Comparison of ENCODE assay signal across 1 cellular context in the genomic region with DNA sequence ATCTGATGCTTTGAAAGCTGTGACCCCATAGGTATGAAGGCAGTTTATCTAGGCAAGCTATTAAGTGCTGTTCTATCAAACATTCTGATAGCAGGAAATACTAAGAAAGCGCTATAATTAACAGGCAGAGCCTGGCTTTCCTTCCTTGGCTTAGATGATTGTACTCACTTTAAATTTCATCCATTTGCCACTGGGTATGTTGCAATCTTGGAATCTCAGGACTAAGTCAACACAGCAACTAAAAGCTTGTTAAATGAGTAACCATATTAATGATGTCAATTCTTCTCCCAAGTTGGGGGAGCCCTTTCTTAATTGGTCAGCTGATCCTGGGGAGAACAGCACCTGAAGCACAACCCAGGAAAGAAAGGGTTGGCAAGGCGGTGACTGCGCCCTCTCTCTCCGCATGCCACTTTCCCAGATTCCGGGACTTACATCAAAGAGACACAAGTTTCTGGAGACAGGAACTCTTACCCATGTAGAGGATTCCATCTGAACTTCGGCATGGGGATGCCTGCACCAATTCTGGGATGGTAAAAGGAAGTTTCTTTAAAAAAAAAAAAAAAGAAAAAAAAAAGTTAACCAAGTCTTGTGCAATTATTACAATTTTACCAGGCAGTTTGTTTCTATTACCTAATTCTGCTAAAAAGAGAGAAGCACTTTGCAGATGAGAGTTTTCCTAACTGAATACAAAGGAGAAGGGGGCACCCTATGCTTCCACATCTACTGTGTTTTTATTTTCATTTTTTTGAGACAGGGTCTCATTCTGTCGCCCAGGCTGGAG.
TF ChIP-seq lines count a peak whose summit lies in the region.

No MANE protein-coding gene starts in this region.

TF ChIP-seq in HepG2, 621 proteins besides CTCF, POLR2A, EP300 and RAD21 (continued from another document and continues in another):
- TF ChIP-seq, protein P1, sequence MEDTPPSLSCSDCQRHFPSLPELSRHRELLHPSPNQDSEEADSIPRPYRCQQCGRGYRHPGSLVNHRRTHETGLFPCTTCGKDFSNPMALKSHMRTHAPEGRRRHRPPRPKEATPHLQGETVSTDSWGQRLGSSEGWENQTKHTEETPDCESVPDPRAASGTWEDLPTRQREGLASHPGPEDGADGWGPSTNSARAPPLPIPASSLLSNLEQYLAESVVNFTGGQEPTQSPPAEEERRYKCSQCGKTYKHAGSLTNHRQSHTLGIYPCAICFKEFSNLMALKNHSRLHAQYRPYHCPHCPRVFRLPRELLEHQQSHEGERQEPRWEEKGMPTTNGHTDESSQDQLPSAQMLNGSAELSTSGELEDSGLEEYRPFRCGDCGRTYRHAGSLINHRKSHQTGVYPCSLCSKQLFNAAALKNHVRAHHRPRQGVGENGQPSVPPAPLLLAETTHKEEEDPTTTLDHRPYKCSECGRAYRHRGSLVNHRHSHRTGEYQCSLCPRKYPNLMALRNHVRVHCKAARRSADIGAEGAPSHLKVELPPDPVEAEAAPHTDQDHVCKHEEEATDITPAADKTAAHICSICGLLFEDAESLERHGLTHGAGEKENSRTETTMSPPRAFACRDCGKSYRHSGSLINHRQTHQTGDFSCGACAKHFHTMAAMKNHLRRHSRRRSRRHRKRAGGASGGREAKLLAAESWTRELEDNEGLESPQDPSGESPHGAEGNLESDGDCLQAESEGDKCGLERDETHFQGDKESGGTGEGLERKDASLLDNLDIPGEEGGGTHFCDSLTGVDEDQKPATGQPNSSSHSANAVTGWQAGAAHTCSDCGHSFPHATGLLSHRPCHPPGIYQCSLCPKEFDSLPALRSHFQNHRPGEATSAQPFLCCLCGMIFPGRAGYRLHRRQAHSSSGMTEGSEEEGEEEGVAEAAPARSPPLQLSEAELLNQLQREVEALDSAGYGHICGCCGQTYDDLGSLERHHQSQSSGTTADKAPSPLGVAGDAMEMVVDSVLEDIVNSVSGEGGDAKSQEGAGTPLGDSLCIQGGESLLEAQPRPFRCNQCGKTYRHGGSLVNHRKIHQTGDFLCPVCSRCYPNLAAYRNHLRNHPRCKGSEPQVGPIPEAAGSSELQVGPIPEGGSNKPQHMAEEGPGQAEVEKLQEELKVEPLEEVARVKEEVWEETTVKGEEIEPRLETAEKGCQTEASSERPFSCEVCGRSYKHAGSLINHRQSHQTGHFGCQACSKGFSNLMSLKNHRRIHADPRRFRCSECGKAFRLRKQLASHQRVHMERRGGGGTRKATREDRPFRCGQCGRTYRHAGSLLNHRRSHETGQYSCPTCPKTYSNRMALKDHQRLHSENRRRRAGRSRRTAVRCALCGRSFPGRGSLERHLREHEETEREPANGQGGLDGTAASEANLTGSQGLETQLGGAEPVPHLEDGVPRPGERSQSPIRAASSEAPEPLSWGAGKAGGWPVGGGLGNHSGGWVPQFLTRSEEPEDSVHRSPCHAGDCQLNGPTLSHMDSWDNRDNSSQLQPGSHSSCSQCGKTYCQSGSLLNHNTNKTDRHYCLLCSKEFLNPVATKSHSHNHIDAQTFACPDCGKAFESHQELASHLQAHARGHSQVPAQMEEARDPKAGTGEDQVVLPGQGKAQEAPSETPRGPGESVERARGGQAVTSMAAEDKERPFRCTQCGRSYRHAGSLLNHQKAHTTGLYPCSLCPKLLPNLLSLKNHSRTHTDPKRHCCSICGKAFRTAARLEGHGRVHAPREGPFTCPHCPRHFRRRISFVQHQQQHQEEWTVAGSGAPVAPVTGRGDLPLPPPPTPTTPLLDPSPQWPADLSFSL (CRISPR knock-in tag; IDR thresholded peaks at IDR 0.05): no peak
- peak; percentile 76 for TF ChIP-seq BCL6 (CRISPR knock-in tag; IDR thresholded peaks at IDR 0.05)
- TF ChIP-seq, protein P2, sequence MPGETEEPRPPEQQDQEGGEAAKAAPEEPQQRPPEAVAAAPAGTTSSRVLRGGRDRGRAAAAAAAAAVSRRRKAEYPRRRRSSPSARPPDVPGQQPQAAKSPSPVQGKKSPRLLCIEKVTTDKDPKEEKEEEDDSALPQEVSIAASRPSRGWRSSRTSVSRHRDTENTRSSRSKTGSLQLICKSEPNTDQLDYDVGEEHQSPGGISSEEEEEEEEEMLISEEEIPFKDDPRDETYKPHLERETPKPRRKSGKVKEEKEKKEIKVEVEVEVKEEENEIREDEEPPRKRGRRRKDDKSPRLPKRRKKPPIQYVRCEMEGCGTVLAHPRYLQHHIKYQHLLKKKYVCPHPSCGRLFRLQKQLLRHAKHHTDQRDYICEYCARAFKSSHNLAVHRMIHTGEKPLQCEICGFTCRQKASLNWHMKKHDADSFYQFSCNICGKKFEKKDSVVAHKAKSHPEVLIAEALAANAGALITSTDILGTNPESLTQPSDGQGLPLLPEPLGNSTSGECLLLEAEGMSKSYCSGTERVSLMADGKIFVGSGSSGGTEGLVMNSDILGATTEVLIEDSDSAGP (CRISPR knock-in tag; IDR thresholded peaks at IDR 0.05; ENCODE audit: borderline replicate concordance): no peak; the same call in 1 of the 2 replicates
- 0 out of 2 replicates have a peak, but pooled peaks have one; percentile 22 for TF ChIP-seq ZFP90 (CRISPR knock-in tag; IDR thresholded peaks at IDR 0.05; ENCODE audit: borderline replicate concordance)
- TF ChIP-seq FOXK1 (CRISPR knock-in tag; IDR thresholded peaks at IDR 0.05; ENCODE audit: borderline replicate concordance, low read depth): peak; percentile 17; the same call in 1 of the 2 replicates
- TF ChIP-seq ZFY (CRISPR knock-in tag; IDR thresholded peaks at IDR 0.05): no peak
- no peak for TF ChIP-seq HNRNPUL1 (IDR thresholded peaks at IDR 0.05; ENCODE audit: low read depth, low read length)
- no peak for TF ChIP-seq ZNF496 (CRISPR knock-in tag; IDR thresholded peaks at IDR 0.05; ENCODE audit: insufficient replicate concordance)
- TF ChIP-seq ZNF367 (CRISPR knock-in tag; IDR thresholded peaks at IDR 0.05; ENCODE audit: borderline replicate concordance): no peak
- no peak for TF ChIP-seq SALL2 (CRISPR knock-in tag; IDR thresholded peaks at IDR 0.05)
- no peak for TF ChIP-seq ZC3H13 (CRISPR knock-in tag; IDR thresholded peaks at IDR 0.05)
- TF ChIP-seq, protein P3, sequence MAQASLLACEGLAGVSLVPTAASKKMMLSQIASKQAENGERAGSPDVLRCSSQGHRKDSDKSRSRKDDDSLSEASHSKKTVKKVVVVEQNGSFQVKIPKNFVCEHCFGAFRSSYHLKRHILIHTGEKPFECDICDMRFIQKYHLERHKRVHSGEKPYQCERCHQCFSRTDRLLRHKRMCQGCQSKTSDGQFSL (CRISPR knock-in tag; IDR thresholded peaks at IDR 0.05): no peak
- TF ChIP-seq MBD4 (IDR thresholded peaks at IDR 0.05; ENCODE audit: borderline replicate concordance, low read length): no peak
- TF ChIP-seq, protein P4, sequence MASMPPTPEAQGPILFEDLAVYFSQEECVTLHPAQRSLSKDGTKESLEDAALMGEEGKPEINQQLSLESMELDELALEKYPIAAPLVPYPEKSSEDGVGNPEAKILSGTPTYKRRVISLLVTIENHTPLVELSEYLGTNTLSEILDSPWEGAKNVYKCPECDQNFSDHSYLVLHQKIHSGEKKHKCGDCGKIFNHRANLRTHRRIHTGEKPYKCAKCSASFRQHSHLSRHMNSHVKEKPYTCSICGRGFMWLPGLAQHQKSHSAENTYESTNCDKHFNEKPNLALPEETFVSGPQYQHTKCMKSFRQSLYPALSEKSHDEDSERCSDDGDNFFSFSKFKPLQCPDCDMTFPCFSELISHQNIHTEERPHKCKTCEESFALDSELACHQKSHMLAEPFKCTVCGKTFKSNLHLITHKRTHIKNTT (CRISPR knock-in tag; IDR thresholded peaks at IDR 0.05): no peak
- no peak; the same call in 1 of the 2 replicates for TF ChIP-seq ZKSCAN8 (CRISPR knock-in tag; IDR thresholded peaks at IDR 0.05; ENCODE audit: borderline replicate concordance)
- TF ChIP-seq, protein P5, sequence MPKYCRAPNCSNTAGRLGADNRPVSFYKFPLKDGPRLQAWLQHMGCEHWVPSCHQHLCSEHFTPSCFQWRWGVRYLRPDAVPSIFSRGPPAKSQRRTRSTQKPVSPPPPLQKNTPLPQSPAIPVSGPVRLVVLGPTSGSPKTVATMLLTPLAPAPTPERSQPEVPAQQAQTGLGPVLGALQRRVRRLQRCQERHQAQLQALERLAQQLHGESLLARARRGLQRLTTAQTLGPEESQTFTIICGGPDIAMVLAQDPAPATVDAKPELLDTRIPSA (CRISPR knock-in tag; IDR thresholded peaks at IDR 0.05; ENCODE audit: borderline replicate concordance): no peak
- peak; percentile 83 for TF ChIP-seq MED1 (CRISPR knock-in tag; IDR thresholded peaks at IDR 0.05)
- peak; percentile 68; the same call in 1 of the 2 replicates for TF ChIP-seq SMAD3 (CRISPR knock-in tag; IDR thresholded peaks at IDR 0.05)
- TF ChIP-seq, protein P6, sequence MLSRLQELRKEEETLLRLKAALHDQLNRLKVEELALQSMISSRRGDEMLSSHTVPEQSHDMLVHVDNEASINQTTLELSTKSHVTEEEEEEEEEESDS (CRISPR knock-in tag; IDR thresholded peaks at IDR 0.05; ENCODE audit: borderline replicate concordance): no peak
- 0 out of 2 replicates have a peak, but pooled peaks have one; percentile 84 for TF ChIP-seq ZSCAN29 (CRISPR knock-in tag; conservative IDR thresholded peaks at IDR 0.05)
- no peak for TF ChIP-seq ZMYM4 (CRISPR knock-in tag; IDR thresholded peaks at IDR 0.05)
- no peak for TF ChIP-seq ZNF10 (CRISPR knock-in tag; IDR thresholded peaks at IDR 0.05; ENCODE audit: borderline replicate concordance, low read depth)
- TF ChIP-seq, protein P7, sequence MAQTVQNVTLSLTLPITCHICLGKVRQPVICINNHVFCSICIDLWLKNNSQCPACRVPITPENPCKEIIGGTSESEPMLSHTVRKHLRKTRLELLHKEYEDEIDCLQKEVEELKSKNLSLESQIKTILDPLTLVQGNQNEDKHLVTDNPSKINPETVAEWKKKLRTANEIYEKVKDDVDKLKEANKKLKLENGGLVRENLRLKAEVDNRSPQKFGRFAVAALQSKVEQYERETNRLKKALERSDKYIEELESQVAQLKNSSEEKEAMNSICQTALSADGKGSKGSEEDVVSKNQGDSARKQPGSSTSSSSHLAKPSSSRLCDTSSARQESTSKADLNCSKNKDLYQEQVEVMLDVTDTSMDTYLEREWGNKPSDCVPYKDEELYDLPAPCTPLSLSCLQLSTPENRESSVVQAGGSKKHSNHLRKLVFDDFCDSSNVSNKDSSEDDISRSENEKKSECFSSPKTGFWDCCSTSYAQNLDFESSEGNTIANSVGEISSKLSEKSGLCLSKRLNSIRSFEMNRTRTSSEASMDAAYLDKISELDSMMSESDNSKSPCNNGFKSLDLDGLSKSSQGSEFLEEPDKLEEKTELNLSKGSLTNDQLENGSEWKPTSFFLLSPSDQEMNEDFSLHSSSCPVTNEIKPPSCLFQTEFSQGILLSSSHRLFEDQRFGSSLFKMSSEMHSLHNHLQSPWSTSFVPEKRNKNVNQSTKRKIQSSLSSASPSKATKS (CRISPR knock-in tag; IDR thresholded peaks at IDR 0.05): no peak
- TF ChIP-seq ZNF136 (CRISPR knock-in tag; IDR thresholded peaks at IDR 0.05; ENCODE audit: low read depth): no peak
- no peak for TF ChIP-seq ZNF775 (CRISPR knock-in tag; IDR thresholded peaks at IDR 0.05; ENCODE audit: borderline replicate concordance)
- TF ChIP-seq RFX3 (CRISPR knock-in tag; IDR thresholded peaks at IDR 0.05): no peak
- no peak for TF ChIP-seq NFE2L2 (IDR thresholded peaks at IDR 0.05; ENCODE audit: low read length)
- TF ChIP-seq MEIS2 (CRISPR knock-in tag; IDR thresholded peaks at IDR 0.05): no peak
- no peak for TF ChIP-seq ARID2 (CRISPR knock-in tag; IDR thresholded peaks at IDR 0.05; ENCODE audit: borderline replicate concordance)
- 0 out of 2 replicates have a peak, but pooled peaks have one; percentile 25 for TF ChIP-seq DMAP1 (CRISPR knock-in tag; IDR thresholded peaks at IDR 0.05)
- TF ChIP-seq ISL2 (CRISPR knock-in tag; IDR thresholded peaks at IDR 0.05): peak; percentile 84
- TF ChIP-seq, protein P8, sequence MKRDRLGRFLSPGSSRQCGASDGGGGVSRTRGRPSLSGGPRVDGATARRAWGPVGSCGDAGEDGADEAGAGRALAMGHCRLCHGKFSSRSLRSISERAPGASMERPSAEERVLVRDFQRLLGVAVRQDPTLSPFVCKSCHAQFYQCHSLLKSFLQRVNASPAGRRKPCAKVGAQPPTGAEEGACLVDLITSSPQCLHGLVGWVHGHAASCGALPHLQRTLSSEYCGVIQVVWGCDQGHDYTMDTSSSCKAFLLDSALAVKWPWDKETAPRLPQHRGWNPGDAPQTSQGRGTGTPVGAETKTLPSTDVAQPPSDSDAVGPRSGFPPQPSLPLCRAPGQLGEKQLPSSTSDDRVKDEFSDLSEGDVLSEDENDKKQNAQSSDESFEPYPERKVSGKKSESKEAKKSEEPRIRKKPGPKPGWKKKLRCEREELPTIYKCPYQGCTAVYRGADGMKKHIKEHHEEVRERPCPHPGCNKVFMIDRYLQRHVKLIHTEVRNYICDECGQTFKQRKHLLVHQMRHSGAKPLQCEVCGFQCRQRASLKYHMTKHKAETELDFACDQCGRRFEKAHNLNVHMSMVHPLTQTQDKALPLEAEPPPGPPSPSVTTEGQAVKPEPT (CRISPR knock-in tag; IDR thresholded peaks at IDR 0.05; ENCODE audit: low read depth): no peak
- TF ChIP-seq ZNF484 (CRISPR knock-in tag; IDR thresholded peaks at IDR 0.05; ENCODE audit: borderline replicate concordance, low read depth): no peak
- no peak for TF ChIP-seq TOPORS (CRISPR knock-in tag; IDR thresholded peaks at IDR 0.05)
- TF ChIP-seq, protein P9, sequence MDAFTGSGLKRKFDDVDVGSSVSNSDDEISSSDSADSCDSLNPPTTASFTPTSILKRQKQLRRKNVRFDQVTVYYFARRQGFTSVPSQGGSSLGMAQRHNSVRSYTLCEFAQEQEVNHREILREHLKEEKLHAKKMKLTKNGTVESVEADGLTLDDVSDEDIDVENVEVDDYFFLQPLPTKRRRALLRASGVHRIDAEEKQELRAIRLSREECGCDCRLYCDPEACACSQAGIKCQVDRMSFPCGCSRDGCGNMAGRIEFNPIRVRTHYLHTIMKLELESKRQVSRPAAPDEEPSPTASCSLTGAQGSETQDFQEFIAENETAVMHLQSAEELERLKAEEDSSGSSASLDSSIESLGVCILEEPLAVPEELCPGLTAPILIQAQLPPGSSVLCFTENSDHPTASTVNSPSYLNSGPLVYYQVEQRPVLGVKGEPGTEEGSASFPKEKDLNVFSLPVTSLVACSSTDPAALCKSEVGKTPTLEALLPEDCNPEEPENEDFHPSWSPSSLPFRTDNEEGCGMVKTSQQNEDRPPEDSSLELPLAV (CRISPR knock-in tag; conservative IDR thresholded peaks at IDR 0.05; ENCODE audit: low read depth): no peak
- TF ChIP-seq TBX2 (CRISPR knock-in tag; IDR thresholded peaks at IDR 0.05; ENCODE audit: borderline replicate concordance): peak; percentile 90
- no peak for TF ChIP-seq POLR2AphosphoS5 (IDR thresholded peaks at IDR 0.05; ENCODE audit: low read depth, low read length)
- TF ChIP-seq PHF21A (CRISPR knock-in tag; IDR thresholded peaks at IDR 0.05): peak; percentile 69
- no peak for TF ChIP-seq JUNB (CRISPR knock-in tag; IDR thresholded peaks at IDR 0.05; ENCODE audit: borderline replicate concordance)
- TF ChIP-seq ATF7 (IDR thresholded peaks at IDR 0.05): 0 out of 2 replicates have a peak, but pooled peaks have one; percentile 8
- TF ChIP-seq ATF7 (CRISPR knock-in tag; IDR thresholded peaks at IDR 0.05): no peak
- TF ChIP-seq, protein P10, sequence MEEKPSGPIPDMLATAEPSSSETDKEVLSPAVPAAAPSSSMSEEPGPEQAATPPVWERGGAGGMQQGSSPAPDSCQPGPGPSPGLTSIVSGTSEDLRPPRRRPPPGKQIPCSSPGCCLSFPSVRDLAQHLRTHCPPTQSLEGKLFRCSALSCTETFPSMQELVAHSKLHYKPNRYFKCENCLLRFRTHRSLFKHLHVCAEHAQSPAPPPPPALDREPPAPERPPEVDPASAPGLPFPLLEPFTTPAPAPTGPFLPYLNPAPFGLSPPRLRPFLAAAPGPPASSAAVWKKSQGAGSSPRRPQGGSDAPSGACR (CRISPR knock-in tag; IDR thresholded peaks at IDR 0.05): no peak
- peak; percentile 17 for TF ChIP-seq STAG1 (CRISPR knock-in tag; IDR thresholded peaks at IDR 0.05)
